ENCODE assay signal across 8 cellular contexts in genomic region chr1:109089242-109090015, GRCh38. TPM values are rescaled to one million over a fixed set of nuclear protein-coding genes. Genes with fewer than 3 reads are reported as not detected.
DNase-seq lines count a peak whose midpoint lies in the region; ATAC-seq and TF ChIP-seq lines count a peak whose summit lies in the region.

No MANE protein-coding gene starts in this region.

- no peaks in the 10 kb centered on the region for H3K9me3 ChIP-seq in tibial artery

- peak overlapping the region; percentile 80 for H3K4me3 Mint-ChIP-seq in WTC11

- no peaks in the 10 kb centered on the region for H3K27me3 Mint-ChIP-seq in WTC11 (ENCODE audit: low read depth)

- TF ChIP-seq CTCF in WTC11 (IDR thresholded peaks at IDR 0.05), result no peak
- peak in 1 of 2 experiments; percentile 35 for TF ChIP-seq CTCF in tibial artery (IDR thresholded peaks at IDR 0.05)

- no peaks in the 10 kb centered on the region for H3K27me3 ChIP-seq in tibial artery

- POLR2A ChIA-PET in WTC11 (lab: Charles Lee), result interaction anchor here (0.7 to 1.8 kb wide), 4 partner anchors 11 to 21 kb away, joined by 3 to 19 read pairs (median 4); partner anchors contain the start of gene TAF13

- H3K27ac ChIP-seq in tibial artery, result peak overlapping the region; percentile 94 to 96

- peaks cover 0 to 36% (median 21%) of the 10 kb centered on the region in 4 donors for H3K4me1 ChIP-seq in tibial artery

- peaks cover 7% of the 10 kb centered on the region for H3K36me3 Mint-ChIP-seq in WTC11

- no peak for ATAC-seq in activated CD4-positive, CD25-positive, alpha-beta regulatory T cell treated with anti-CD3 and anti-CD28 coated beads, Interleukin-2, amount 50 U/mL, for 24 hours
- ATAC-seq in WTC11 (no peak), HG03460 (IDR thresholded peaks at IDR 0.05; ENCODE audit: unreplicated experiment) (no peak)

- peak overlapping the region; percentile 45 for H3K27ac Mint-ChIP-seq in WTC11

- H3K9me3 Mint-ChIP-seq in WTC11, result no peaks in the 10 kb centered on the region

- intact Hi-C loops in tibial artery (cut with DNase I; ENCODE audit: low total_unique reads), result loop anchor here (10.0 kb wide), 1 partner anchor 125 kb away; the partner anchor contains the start of gene CLCC1

- DNase-seq in activated CD4-positive, CD25-positive, alpha-beta regulatory T cell treated with anti-CD3 and anti-CD28 coated beads, Interleukin-2, amount 50 U/mL, for 72 hours, result peak; percentile 33
- DNase-seq in NCI-H1436 (lab: John Stamatoyannopoulos, UW) (peak; percentile 86), WTC11 (ENCODE audit: low spot score) (no peak), epidermal melanocyte (ENCODE audit: insufficient read length, low spot score) (peak; percentile 44), midbrain (lab: John Stamatoyannopoulos, UW) (peak; percentile 92), tibial artery (no peak)

- H3K36me3 ChIP-seq in tibial artery, result peaks cover 11 to 18% (median 17%) of the 10 kb centered on the region in 3 donors

- CTCF ChIA-PET in WTC11 (lab: Charles Lee), result interaction anchor here (1.2 kb wide), 2 partner anchors 11 to 23 kb away, joined by 4 read pairs; a partner anchor contains a TSS

- H3K4me3 ChIP-seq in tibial artery, result peak overlapping the region; percentile 75 to 83

- H3K4me1 Mint-ChIP-seq in WTC11, result peaks cover 29% of the 10 kb centered on the region

TF ChIP-seq in WTC11, 78 proteins besides CTCF, POLR2A, EP300 and RAD21:
- TF ChIP-seq GABPB1 (CRISPR knock-in tag; IDR thresholded peaks at IDR 0.05), result peak; percentile 41; the same call in 1 of the 2 replicates
- TF ChIP-seq EMX1 (CRISPR knock-in tag; IDR thresholded peaks at IDR 0.05), result no peak
TF ChIP-seq in WTC11: peak in this region for 1.

RNA-seq across cellular contexts. Expression of gene TMEM167B, which starts 1.1 kb away (rescaled TPM):
- total RNA-seq in WTC11 (2021), result 15.6 to 18.7 TPM (median 16.0 TPM) in 3 replicates

RNA-seq across cellular contexts. Expression of gene TAF13, which starts 13.6 kb away (rescaled TPM):
- total RNA-seq in WTC11 (2021), result 35.2 to 43.0 TPM (median 37.3 TPM) in 3 replicates

RNA-seq across cellular contexts. Expression of gene ELAPOR1, which starts 24.5 kb away (rescaled TPM):
- 1.1 to 1.5 TPM (median 1.3 TPM) in 3 replicates for total RNA-seq in WTC11 (2021)

RNA-seq across cellular contexts. Expression of gene WDR47, which starts 47.5 kb away (rescaled TPM):
- total RNA-seq in WTC11 (2021), result 6.9 to 8.0 TPM (median 7.0 TPM) in 3 replicates

Comparison
In these comparisons a context has a peak if more than half of its experiments do, and no peak if none do; other contexts are left out.
1. DNase-seq: peak in activated CD4-positive, CD25-positive, alpha-beta regulatory T cell treated with anti-CD3 and anti-CD28 coated beads, Interleukin-2, amount 50 U/mL, for 72 hours (single experiment), NCI-H1436 (single experiment), epidermal melanocyte (single experiment) and midbrain (single experiment); none in WTC11 (single experiment) and tibial artery (0 of 2).